1 cellular context compared by ENCODE assay signal in the genomic region with DNA sequence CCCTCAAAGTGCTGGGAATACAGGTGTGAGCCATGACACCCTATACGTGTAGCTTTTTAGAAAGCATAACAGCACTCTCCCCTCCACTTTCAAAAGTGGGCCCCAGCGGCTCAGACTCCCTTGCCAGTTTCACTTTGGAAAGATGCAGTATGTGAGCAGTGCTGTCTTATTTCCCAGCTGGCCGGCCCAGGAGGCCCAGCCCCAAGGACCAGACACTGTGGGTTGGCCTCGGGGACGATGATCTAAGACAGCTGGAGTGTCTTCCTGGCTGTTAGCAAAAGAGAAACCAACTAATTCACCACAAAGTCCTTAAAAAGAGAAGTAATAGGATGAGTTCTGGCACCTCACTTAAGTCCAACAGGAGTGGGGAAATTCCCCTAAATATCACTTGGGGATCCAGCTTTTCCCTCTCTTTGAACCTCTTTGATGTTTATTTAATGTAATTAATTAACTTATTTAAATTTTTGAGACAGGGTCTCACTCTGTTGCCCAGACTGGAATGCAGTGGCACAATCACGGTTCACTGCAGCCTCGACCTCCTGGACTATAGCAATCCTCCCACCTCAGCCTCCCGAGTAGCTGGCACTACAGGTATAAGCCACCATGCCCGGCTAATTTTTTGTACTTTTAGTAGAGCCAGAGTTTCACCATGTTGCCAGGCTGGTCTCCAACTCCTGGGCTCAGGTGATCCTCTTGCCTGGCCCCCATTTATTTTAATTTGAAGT.
TF ChIP-seq lines count a peak whose summit lies in the region.

No MANE protein-coding gene starts in this region.

TF ChIP-seq in H1, 55 proteins besides CTCF, POLR2A, EP300 and RAD21 (continued from another document):
- no peak for TF ChIP-seq BCL11A (IDR thresholded peaks at IDR 0.05; ENCODE audit: low read depth in 2 of 2, low read length in 2 of 2)
- no peak for TF ChIP-seq BACH1 (IDR thresholded peaks at IDR 0.05; ENCODE audit: low read length)
- TF ChIP-seq SAP30 (IDR thresholded peaks at IDR 0.05; ENCODE audit: insufficient read depth, insufficient replicate concordance, low read length), result no peak
- no peak for TF ChIP-seq SIRT6 (IDR thresholded peaks at IDR 0.05; ENCODE audit: low read length)
- TF ChIP-seq GTF2F1 (IDR thresholded peaks at IDR 0.05; ENCODE audit: borderline replicate concordance, low read depth, low read length), result no peak
- no peak for TF ChIP-seq TAF1 (IDR thresholded peaks at IDR 0.05; ENCODE audit: low read depth, low read length)
- no peak for TF ChIP-seq SP2 (IDR thresholded peaks at IDR 0.05; ENCODE audit: low read length)
- no peak for TF ChIP-seq POU5F1 (IDR thresholded peaks at IDR 0.05; ENCODE audit: low read depth, low read length)
- no peak for TF ChIP-seq KDM1A (IDR thresholded peaks at IDR 0.05; ENCODE audit: borderline replicate concordance, low read length)
- TF ChIP-seq SIN3A (conservative IDR thresholded peaks at IDR 0.05 in 1 of 2, IDR thresholded peaks at IDR 0.05 in 1 of 2; ENCODE audit: low read depth in 1 of 2, low read length in 2 of 2), result no peak
- TF ChIP-seq, protein P1, sequence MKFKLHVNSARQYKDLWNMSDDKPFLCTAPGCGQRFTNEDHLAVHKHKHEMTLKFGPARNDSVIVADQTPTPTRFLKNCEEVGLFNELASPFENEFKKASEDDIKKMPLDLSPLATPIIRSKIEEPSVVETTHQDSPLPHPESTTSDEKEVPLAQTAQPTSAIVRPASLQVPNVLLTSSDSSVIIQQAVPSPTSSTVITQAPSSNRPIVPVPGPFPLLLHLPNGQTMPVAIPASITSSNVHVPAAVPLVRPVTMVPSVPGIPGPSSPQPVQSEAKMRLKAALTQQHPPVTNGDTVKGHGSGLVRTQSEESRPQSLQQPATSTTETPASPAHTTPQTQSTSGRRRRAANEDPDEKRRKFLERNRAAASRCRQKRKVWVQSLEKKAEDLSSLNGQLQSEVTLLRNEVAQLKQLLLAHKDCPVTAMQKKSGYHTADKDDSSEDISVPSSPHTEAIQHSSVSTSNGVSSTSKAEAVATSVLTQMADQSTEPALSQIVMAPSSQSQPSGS (IDR thresholded peaks at IDR 0.05; ENCODE audit: low read length), result no peak
- no peak for TF ChIP-seq POLR2AphosphoS5 (IDR thresholded peaks at IDR 0.05; ENCODE audit: low read depth, low read length)
- TF ChIP-seq MAFK (IDR thresholded peaks at IDR 0.05; ENCODE audit: low read depth, low read length), result no peak
- no peak for TF ChIP-seq SIX5 (IDR thresholded peaks at IDR 0.05; ENCODE audit: low read depth, low read length)
- TF ChIP-seq TBP (IDR thresholded peaks at IDR 0.05; ENCODE audit: low read depth, low read length), result no peak
- TF ChIP-seq JUN (IDR thresholded peaks at IDR 0.05; ENCODE audit: low read depth, low read length), result no peak
- no peak for TF ChIP-seq FOSL1 (IDR thresholded peaks at IDR 0.05; ENCODE audit: insufficient read depth, low read depth, low read length)
